ENCODE assay signal across 1 cellular context in genomic region chr19:37572203-37572602, GRCh38.
TF ChIP-seq lines count a peak whose summit lies in the region.

No MANE protein-coding gene starts in this region.

TF ChIP-seq in IMR-90, 13 proteins besides CTCF, POLR2A, EP300 and RAD21 (continued from another document):
- TF ChIP-seq USF2 (IDR thresholded peaks at IDR 0.05; ENCODE audit: low read depth, low read length), result no peak
